In the genomic region with DNA sequence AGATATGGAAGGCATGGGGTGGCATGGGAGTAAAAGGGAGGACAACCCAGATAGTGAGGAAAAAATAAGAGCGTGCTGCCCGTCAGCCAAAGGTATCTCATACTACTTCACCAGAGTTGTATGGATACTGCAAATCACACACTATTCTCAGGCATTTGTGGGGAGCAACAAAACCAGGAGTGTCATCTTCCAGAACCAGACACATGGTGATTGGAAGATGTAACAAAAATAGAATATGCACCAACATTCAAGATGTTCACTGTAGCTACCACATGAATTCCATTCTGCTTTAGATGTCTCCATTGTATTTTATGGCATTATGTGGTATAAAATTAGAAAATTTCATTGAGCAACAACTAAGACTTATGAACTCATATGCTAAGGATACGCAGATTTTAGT, we compare ENCODE assay signal across 22 cellular contexts.
"Had no signal": no experiment of that assay in that cellular context is flagged by ENCODE, and none has a peak within 500 bp of the region (broad histone marks: within the 10 kb centered on the region; RNA-seq: fewer than 3 reads in every experiment).

No MANE protein-coding gene starts in this region.

- H3K27me3 ChIP-seq: adrenal gland, cardiac muscle cell, gastrocnemius medialis, right atrium auricular region, SJCRH30, suprapubic skin had no signal

- H3K4me3 Mint-ChIP-seq: activated CD4-positive, alpha-beta T cell treated with anti-CD3 and anti-CD28 coated beads, Interleukin-2, amount 10 ng/mL, durations not matched to agents 7 days and 5 days; mesothelial cell of epicardium; nephron; type B pancreatic cell had no signal

- DNase-seq: activated CD4-positive, alpha-beta T cell treated with anti-CD3 and anti-CD28 coated beads, Interleukin-2, amount 10 ng/mL, durations not matched to agents 7 days and 5 days; activated CD4-positive, CD25-positive, alpha-beta regulatory T cell; activated gamma-delta T cell; activated T-cell treated with anti-CD3 and anti-CD28 coated beads for 4 hours; adrenal gland; erythroblast; gastrocnemius medialis; left colon; lower lobe of right lung; nucleus accumbens; SJCRH30; stimulated activated CD4-positive, alpha-beta T cell treated with anti-CD3 and anti-CD28 coated beads, Interleukin-15, amount 100 ng/mL, for 24 hours; stimulated activated CD4-positive, alpha-beta T cell treated with anti-CD3 and anti-CD28 coated beads, Interleukin-4, amount 100 ng/mL, for 1 hour; stimulated activated naive CD4-positive, alpha-beta T cell had no signal

- H3K4me3 ChIP-seq: adrenal gland, cardiac muscle cell, gastrocnemius medialis, lower lobe of right lung, right atrium auricular region, SJCRH30, skin epidermis, suprapubic skin had no signal

- H3K27ac Mint-ChIP-seq: activated CD4-positive, alpha-beta T cell treated with anti-CD3 and anti-CD28 coated beads, Interleukin-2, amount 10 ng/mL, durations not matched to agents 7 days and 5 days; mesothelial cell of epicardium; nephron; progenitor cell of endocrine pancreas; type B pancreatic cell had no signal

- H3K36me3 ChIP-seq: cardiac muscle cell, SJCRH30 had no signal

- H3K27ac ChIP-seq: adrenal gland, cardiac muscle cell, gastrocnemius medialis, lower lobe of right lung, right atrium auricular region, SJCRH30, skin epidermis, suprapubic skin had no signal

- ATAC-seq: gastrocnemius medialis, left colon, lower lobe of right lung had no signal

- H3K4me1 Mint-ChIP-seq: nephron had no signal

- H3K4me1 ChIP-seq: adrenal gland, gastrocnemius medialis, lower lobe of right lung, SJCRH30 had no signal

- H3K27me3 Mint-ChIP-seq: activated CD4-positive, alpha-beta T cell treated with anti-CD3 and anti-CD28 coated beads, Interleukin-2, amount 10 ng/mL, durations not matched to agents 7 days and 5 days; progenitor cell of endocrine pancreas; type B pancreatic cell had no signal

- H3K9me3 ChIP-seq: adrenal gland, gastrocnemius medialis, lower lobe of right lung, right atrium auricular region, SJCRH30, suprapubic skin had no signal

- H3K9me3 Mint-ChIP-seq: activated CD4-positive, alpha-beta T cell treated with anti-CD3 and anti-CD28 coated beads, Interleukin-2, amount 10 ng/mL, durations not matched to agents 7 days and 5 days; mesothelial cell of epicardium; nephron; type B pancreatic cell had no signal
